Comparison of ENCODE assay signal across 8 cellular contexts in the genomic region with DNA sequence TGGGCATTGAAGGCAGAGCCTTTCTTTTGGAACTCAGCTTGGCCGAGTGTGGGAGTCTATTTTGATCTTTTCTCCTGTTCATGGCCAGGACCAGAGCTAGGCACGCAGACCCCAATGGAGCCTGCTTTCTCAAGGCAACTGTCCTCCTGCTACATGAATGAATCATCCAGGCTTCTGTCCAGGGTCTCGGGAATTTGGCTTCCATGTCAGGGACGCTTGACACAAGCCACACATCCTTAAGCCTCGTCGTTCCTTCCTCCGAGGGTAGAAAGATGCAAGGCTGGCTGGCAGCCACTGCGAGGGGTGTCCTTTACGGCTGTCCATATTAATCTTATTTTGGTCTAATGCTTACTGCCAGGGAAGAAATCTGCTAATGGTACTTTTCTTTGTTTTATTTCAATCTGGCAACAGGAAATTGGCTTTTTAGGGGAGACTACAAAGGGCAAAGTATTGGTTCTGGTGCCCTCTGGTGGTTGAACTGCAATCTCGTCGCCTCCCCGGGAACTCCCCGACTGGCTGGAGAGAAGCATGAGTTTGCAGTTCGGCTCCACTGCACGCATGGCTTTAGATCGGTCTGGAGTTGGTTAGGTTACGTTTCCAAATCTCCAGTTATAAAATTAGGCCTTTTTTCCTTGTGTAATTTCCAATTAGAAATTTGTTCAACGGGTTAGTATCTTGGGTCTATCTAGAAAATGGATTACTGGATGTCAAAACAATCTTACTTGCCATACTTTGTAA.
DNase-seq lines count a peak whose midpoint lies in the region; ATAC-seq and FAIRE-seq lines count a peak whose summit lies in the region.

No MANE protein-coding gene starts in this region.

- ATAC-seq in GM18502 (IDR thresholded peaks at IDR 0.05; ENCODE audit: poor library complexity, unreplicated experiment) (peak; percentile 72), HG03439 (IDR thresholded peaks at IDR 0.05; ENCODE audit: unreplicated experiment) (peak; percentile 70)

- DNase-seq in NCI-H748 (lab: John Stamatoyannopoulos, UW; ENCODE audit: unreplicated experiment) (peak; percentile 71), dermis blood vessel endothelial cell (peak; percentile 82), medulla oblongata (ENCODE audit: extremely low spot score) (peak; percentile 93)
- peak; percentile 44 to 67 for DNase-seq in activated CD4-positive, alpha-beta T cell treated with anti-CD3 and anti-CD28 coated beads, Interleukin-2, amount 50 U/mL, for 24 hours (ENCODE audit: low read depth in 1 of 2, low spot score in 1 of 2)
- DNase-seq in stimulated activated CD8-positive, alpha-beta memory T cell treated with anti-CD3 and anti-CD28 coated beads, Interleukin-12 subunit alpha, Interleukin-12 subunit beta, amount 100 ng/mL, for 1 hour (ENCODE audit: low read depth) = peak; percentile 37

- FAIRE-seq in A204.1 (lab: Jason Lieb, UNC) = peak; percentile 77

Comparison
In these comparisons a context has a peak if more than half of its experiments do, and no peak if none do; other contexts are left out.
1. Peak in every context shown above with its lines: DNase-seq and ATAC-seq.
2. DNase-seq: peak in every context shown above with its lines; median percentile 93 in medulla oblongata; 82 in dermis blood vessel endothelial cell; 71 in NCI-H748; 56 in activated CD4-positive, alpha-beta T cell treated with anti-CD3 and anti-CD28 coated beads, Interleukin-2, amount 50 U/mL, for 24 hours; 37 in stimulated activated CD8-positive, alpha-beta memory T cell treated with anti-CD3 and anti-CD28 coated beads, Interleukin-12 subunit alpha, Interleukin-12 subunit beta, amount 100 ng/mL, for 1 hour.